8 cellular contexts compared by ENCODE assay signal in genomic region chr3:97821810-97822775, GRCh38. TPM values are rescaled to one million over a fixed set of nuclear protein-coding genes. Genes with fewer than 3 reads are reported as not detected.
DNase-seq lines count a peak whose midpoint lies in the region; ATAC-seq, FAIRE-seq and TF ChIP-seq lines count a peak whose summit lies in the region.

Gene CRYBG3, plus strand, starts transcription at chr3:97822011. Its CDS starts 196 bp downstream, at chr3:97822207.

- H2AFZ ChIP-seq in keratinocyte (ENCODE audit: control insufficient read depth, low read length), result peak within 1 kb of the TSS; percentile 97

- peaks cover 8% of the 10 kb centered on the region for H3K36me3 Mint-ChIP-seq in central memory CD8-positive, alpha-beta T cell (ENCODE audit: insufficient read depth)

- H3K27ac Mint-ChIP-seq in central memory CD8-positive, alpha-beta T cell (ENCODE audit: low read depth), result peak within 1 kb of the TSS; percentile 87

- H3K79me2 ChIP-seq in keratinocyte (ENCODE audit: control insufficient read depth, insufficient read depth, low read length), result peaks cover 23% of the 10 kb centered on the region

- ATAC-seq in GM18861 (IDR thresholded peaks at IDR 0.05; ENCODE audit: unreplicated experiment) (peak; percentile 97), HG03066 (IDR thresholded peaks at IDR 0.05; ENCODE audit: low read depth, unreplicated experiment) (peak; percentile 95)
- ATAC-seq in central memory CD8-positive, alpha-beta T cell (replicated peaks; ENCODE audit: extremely low read depth, poor library complexity, severe bottlenecking), result peak; percentile 96

- no peaks in the 10 kb centered on the region for H3K36me3 ChIP-seq in keratinocyte (ENCODE audit: control insufficient read depth in 2 of 2, extremely low read depth in 1 of 2, insufficient read depth in 2 of 2, low read length in 2 of 2)

- DNase-seq in ACHN (peak; percentile 83), NCI-H2227 (lab: John Stamatoyannopoulos, UW; ENCODE audit: unreplicated experiment) (peak; percentile 79), keratinocyte (ENCODE audit: low read depth, low spot score) (no peak)
- DNase-seq in activated CD4-positive, CD25-positive, alpha-beta regulatory T cell treated with anti-CD3 and anti-CD28 coated beads, Interleukin-2, amount 50 U/mL, for 16 hours (ENCODE audit: low read depth, low spot score), result peak; percentile 54
- peak; percentile 70 for DNase-seq in central memory CD8-positive, alpha-beta T cell (ENCODE audit: low spot score in 2 of 2)
- DNase-seq in stimulated activated CD4-positive, alpha-beta T cell treated with anti-CD3 and anti-CD28 coated beads, Interleukin-12 subunit alpha, Interleukin-12 subunit beta, amount 100 ng/mL, for 48 hours (ENCODE audit: low read depth in 2 of 3, low spot score in 1 of 3), result peak; percentile 64 to 79 (median 67)

- no peaks in the 10 kb centered on the region for H3K9me3 ChIP-seq in keratinocyte (ENCODE audit: control insufficient read depth, low read depth, low read length)

- no peaks in the 10 kb centered on the region for H3K9me1 ChIP-seq in keratinocyte (ENCODE audit: control insufficient read depth, extremely low read depth, insufficient read depth, low read length)

- peak within 1 kb of the TSS; percentile 86 for H3K9ac ChIP-seq in keratinocyte (ENCODE audit: control insufficient read depth, extremely low read depth, insufficient read depth, low read length)

- H3K27me3 ChIP-seq in keratinocyte (ENCODE audit: control insufficient read depth, extremely low read depth, insufficient read depth, low read length), result no peaks in the 10 kb centered on the region

- H3K4me1 Mint-ChIP-seq in central memory CD8-positive, alpha-beta T cell, result peaks cover 21% of the 10 kb centered on the region

- H4K20me1 ChIP-seq in keratinocyte (ENCODE audit: control insufficient read depth, extremely low read depth, insufficient read depth, low read length), result no peaks in the 10 kb centered on the region

- H3K9me3 Mint-ChIP-seq in central memory CD8-positive, alpha-beta T cell, result no peaks in the 10 kb centered on the region

- peak within 1 kb of the TSS; percentile 93 for H3K4me2 ChIP-seq in keratinocyte (ENCODE audit: control insufficient read depth, extremely low read depth, insufficient read depth, low read depth, low read length)

- H3K27ac ChIP-seq in keratinocyte (ENCODE audit: control insufficient read depth, insufficient read depth, low read length), result peak within 1 kb of the TSS; percentile 72

- H3K27me3 Mint-ChIP-seq in central memory CD8-positive, alpha-beta T cell, result peaks cover 15% of the 10 kb centered on the region

- peak within 1 kb of the TSS; percentile 86 to 93 (median 93) for H3K4me3 ChIP-seq in keratinocyte (ENCODE audit: control insufficient read depth in 2 of 3, extremely low read depth in 1 of 3, insufficient read depth in 2 of 3, low read depth in 1 of 3, low read length in 3 of 3)

- dilution Hi-C loops in keratinocyte (cut with MboI; ENCODE audit: extremely low pct_ligation_motif_present, low sequenced_read_pairs), result no loop called here

- FAIRE-seq in keratinocyte (lab: Jason Lieb, UNC), result no peak

- in situ Hi-C loops in ACHN (cut with HindIII; ENCODE audit: low pct_ligation_motif_present, low pct_unique_long_range_greater_than_20kb, low sequenced_read_pairs), result no loop called here

- peak in 1 of 3 experiments; percentile 15 for TF ChIP-seq CTCF in keratinocyte (optimal IDR thresholded peaks at IDR 0.05 in 1 of 3, IDR thresholded peaks at IDR 0.05 in 1 of 3, conservative IDR thresholded peaks at IDR 0.05 in 1 of 3; ENCODE audit: extremely low read depth in 1 of 3, insufficient read depth in 2 of 3, low read length in 3 of 3)

- peaks cover 15% of the 10 kb centered on the region for H3K4me1 ChIP-seq in keratinocyte (ENCODE audit: control insufficient read depth, extremely low read depth, insufficient read depth, low read length)

- peak within 1 kb of the TSS; percentile 90 for H3K4me3 Mint-ChIP-seq in central memory CD8-positive, alpha-beta T cell

RNA-seq across cellular contexts. Expression of gene CRYBG3, which starts in this region (rescaled TPM):
- polyA plus RNA-seq in keratinocyte, result 5.4 to 6.9 TPM (median 5.5 TPM) in 3 replicates
- 15.3 TPM for polyA plus RNA-seq in keratinocyte (2011; ENCODE audit: low read depth)
- 1.6 and 2.5 TPM in 2 replicates for polyA plus RNA-seq in keratinocyte (2011; cell fraction: cytosol; rRNA removed)
- 10.0 and 14.5 TPM in 2 replicates for polyA plus RNA-seq in keratinocyte (2011; cell fraction: nucleus; rRNA removed)
- 4.5 and 4.8 TPM in 2 replicates for polyA plus RNA-seq in keratinocyte (2012; ENCODE audit: low replicate concordance)
- polyA minus RNA-seq in keratinocyte, result 7.9 to 21.2 TPM (median 11.8 TPM) in 3 replicates
- polyA minus RNA-seq in keratinocyte (2011; cell fraction: cytosol; rRNA and poly(A)+ RNA removed), result 5.6 TPM
- polyA minus RNA-seq in keratinocyte (2011; cell fraction: nucleus; rRNA and poly(A)+ RNA removed), result 23.3 and 37.2 TPM in 2 replicates
